9 cellular contexts compared by ENCODE assay signal in the genomic region with DNA sequence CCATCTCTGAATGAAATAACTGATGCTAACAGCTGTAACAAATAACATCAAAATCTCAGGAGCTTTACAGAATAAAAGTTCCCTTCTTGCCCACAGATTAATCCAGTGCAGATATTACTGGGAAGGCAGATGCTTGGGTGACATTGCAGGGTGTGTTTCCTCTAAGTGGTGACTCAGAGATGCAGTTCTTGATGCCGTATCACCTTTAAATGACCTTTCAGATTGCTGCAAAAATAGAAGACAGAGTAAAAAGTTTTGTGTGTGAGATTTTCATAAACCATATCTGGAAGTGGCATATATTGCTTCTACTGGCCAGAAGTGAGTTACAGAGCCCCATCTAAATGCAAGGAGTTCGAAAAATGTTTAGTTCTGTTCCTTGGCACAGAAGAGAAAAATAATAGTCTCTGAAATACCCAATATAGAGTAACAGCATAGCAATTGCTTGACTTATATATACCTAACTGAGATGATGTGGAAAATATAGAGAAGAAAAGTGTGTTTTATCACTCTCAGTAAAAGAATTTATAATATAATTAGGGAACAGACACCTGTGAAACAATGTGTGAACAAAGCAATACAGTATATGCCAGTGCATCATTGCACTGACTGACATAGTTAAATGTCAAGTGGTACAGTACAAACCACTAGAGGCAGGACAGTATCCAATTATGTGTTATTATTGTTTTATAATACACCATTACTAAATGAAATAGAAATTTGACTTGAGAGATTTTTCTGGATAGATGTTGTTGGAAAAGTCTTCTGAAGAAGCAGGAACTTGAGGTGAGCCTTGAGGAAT.
A peak's percentile ranks its signal among the peaks of the same experiment; 100 is the strongest.
DNase-seq lines count a peak whose midpoint lies in the region; ATAC-seq, FAIRE-seq and TF ChIP-seq lines count a peak whose summit lies in the region.
"Had no signal": no experiment of that assay in that cellular context is flagged by ENCODE, and none has a peak within 500 bp of the region (broad histone marks: within the 10 kb centered on the region; RNA-seq: fewer than 3 reads in every experiment).

No MANE protein-coding gene starts in this region.

- POLR2A ChIA-PET in activated CD4-positive, alpha-beta memory T cell treated with anti-CD3 and anti-CD28 coated beads for 36 hours (lab: Charles Lee): interaction anchor here (0.6 kb wide), 1 partner anchor 339 kb away, joined by 3 read pairs; no protein-coding TSS in a partner anchor
- POLR2A ChIA-PET in Caco-2 (lab: Charles Lee): no interaction called here

- H3K4me3 ChIP-seq in Caco-2 (ENCODE audit: low read depth, low read length): no peak overlapping the region
- H3K4me3 ChIP-seq in WERI-Rb-1 (ENCODE audit: low read depth, low read length): no peak overlapping the region
- no peak overlapping the region for H3K4me3 ChIP-seq in kidney (ENCODE audit: low read length in 2 of 2)
- H3K4me3 ChIP-seq in sigmoid colon: no peak overlapping the region
- H3K4me3 ChIP-seq: right atrium auricular region had no signal

- no peak overlapping the region for H3K27ac ChIP-seq in WERI-Rb-1
- H3K27ac ChIP-seq in kidney (ENCODE audit: low read depth in 2 of 2, low read length in 2 of 2): no peak overlapping the region
- H3K27ac ChIP-seq in sigmoid colon: no peak overlapping the region
- H3K27ac ChIP-seq: right atrium auricular region had no signal

- no peaks in the 10 kb centered on the region for H3K4me1 ChIP-seq in Caco-2
- H3K4me1 ChIP-seq in kidney (ENCODE audit: control insufficient read depth in 1 of 2, insufficient read depth in 1 of 2, low read depth in 1 of 2, low read length in 2 of 2): peaks cover 5% of the 10 kb centered on the region in 2 donors
- H3K4me1 ChIP-seq in sigmoid colon: peaks cover 0 to 5% (median 0%) of the 10 kb centered on the region in 4 donors
- H3K4me1 ChIP-seq: right atrium auricular region had no signal

- no TSS peak for BruUV-seq in Caco-2 (replicated peaks; lab: Mats Ljungman, UMichigan)

- peaks cover 2% of the 10 kb centered on the region for H3K9me3 Mint-ChIP-seq in activated CD4-positive, alpha-beta memory T cell treated with anti-CD3 and anti-CD28 coated beads for 36 hours
- H3K9me3 Mint-ChIP-seq in Caco-2 (ENCODE audit: unreplicated experiment): no peaks in the 10 kb centered on the region

- H3K36me3 ChIP-seq in Caco-2 (ENCODE audit: control insufficient read depth, insufficient read depth, low read length): no peaks in the 10 kb centered on the region
- no peaks in the 10 kb centered on the region for H3K36me3 ChIP-seq in WERI-Rb-1
- no peaks in the 10 kb centered on the region for H3K36me3 ChIP-seq in kidney (ENCODE audit: control insufficient read depth in 1 of 2, insufficient read depth in 2 of 2, low read length in 2 of 2)
- no peaks in the 10 kb centered on the region for H3K36me3 ChIP-seq in sigmoid colon
- H3K36me3 ChIP-seq: right atrium auricular region had no signal

- H3K4me1 Mint-ChIP-seq in activated CD4-positive, alpha-beta memory T cell treated with anti-CD3 and anti-CD28 coated beads for 36 hours (ENCODE audit: low read depth): peaks cover 50% of the 10 kb centered on the region
- no peaks in the 10 kb centered on the region for H3K4me1 Mint-ChIP-seq in Caco-2 (ENCODE audit: low read depth, unreplicated experiment)

- H3K36me3 Mint-ChIP-seq in activated CD4-positive, alpha-beta memory T cell treated with anti-CD3 and anti-CD28 coated beads for 36 hours: no peaks in the 10 kb centered on the region
- H3K36me3 Mint-ChIP-seq in Caco-2 (ENCODE audit: insufficient read depth, unreplicated experiment): no peaks in the 10 kb centered on the region

- H3K27ac Mint-ChIP-seq in activated CD4-positive, alpha-beta memory T cell treated with anti-CD3 and anti-CD28 coated beads for 36 hours: peak overlapping the region; percentile 53
- H3K27ac Mint-ChIP-seq in Caco-2 (ENCODE audit: unreplicated experiment): no peak overlapping the region

- FAIRE-seq in kidney (lab: Jason Lieb, UNC): no peak

- no peak overlapping the region for H3K4me3 Mint-ChIP-seq in activated CD4-positive, alpha-beta memory T cell treated with anti-CD3 and anti-CD28 coated beads for 36 hours
- no peak overlapping the region for H3K4me3 Mint-ChIP-seq in Caco-2 (ENCODE audit: unreplicated experiment)

- H3K9ac ChIP-seq in kidney (ENCODE audit: low read length in 2 of 2): no peak overlapping the region

- H3K27me3 ChIP-seq in Caco-2 (replicated peaks; ENCODE audit: control insufficient read depth, insufficient read depth, low read length): no peaks in the 10 kb centered on the region
- H3K27me3 ChIP-seq in WERI-Rb-1 (ENCODE audit: insufficient read depth, low read depth, severe bottlenecking): no peaks in the 10 kb centered on the region
- H3K27me3 ChIP-seq in sigmoid colon: no peaks in the 10 kb centered on the region
- H3K27me3 ChIP-seq: right atrium auricular region had no signal

- no peaks in the 10 kb centered on the region for H3K27me3 Mint-ChIP-seq in activated CD4-positive, alpha-beta memory T cell treated with anti-CD3 and anti-CD28 coated beads for 36 hours
- no peaks in the 10 kb centered on the region for H3K27me3 Mint-ChIP-seq in Caco-2 (ENCODE audit: insufficient read depth, unreplicated experiment)

- no peak for TF ChIP-seq POLR2A in sigmoid colon (IDR thresholded peaks at IDR 0.05)

- intact Hi-C loops in activated CD4-positive, alpha-beta memory T cell treated with anti-CD3 and anti-CD28 coated beads for 36 hours (cut with micrococcal nuclease): loop anchor here (5.0 to 10.0 kb wide), 2 partner anchors 52 to 935 kb away; partner anchors contain the start of gene ALCAM
- intact Hi-C loops in Caco-2 (cut with micrococcal nuclease; ENCODE audit: unreplicated experiment) (no loop called here), kidney (cut with DNase I) (no loop called here), sigmoid colon (cut with DNase I) (no loop called here)

- 46 to 57% methylated on average over 2 of the region's 2 CpGs for WGBS in sigmoid colon, 2 donors

- DNase-seq in AG08396 (ENCODE audit: low spot score) (peak; percentile 4), Caco-2 (no peak), WERI-Rb-1 (no peak), kidney (no peak), sigmoid colon (no peak)
- DNase-seq in activated CD4-positive, alpha-beta memory T cell treated with anti-CD3 and anti-CD28 coated beads for 36 hours: peak; percentile 30

- H3K9me3 ChIP-seq in Caco-2 (no peaks in the 10 kb centered on the region), WERI-Rb-1 (ENCODE audit: severe bottlenecking) (no peaks in the 10 kb centered on the region), kidney (ENCODE audit: control insufficient read depth in 1 of 2, low read length in 2 of 2) (no peaks in the 10 kb centered on the region), sigmoid colon (no peaks in the 10 kb centered on the region)
- H3K9me3 ChIP-seq: right atrium auricular region had no signal

- TF ChIP-seq CTCF in Caco-2 (IDR thresholded peaks at IDR 0.05; ENCODE audit: insufficient read depth in 1 of 2, low read depth in 1 of 2, low read length in 1 of 2, severe bottlenecking in 1 of 2, unreplicated experiment in 1 of 2): no peak
- no peak for TF ChIP-seq CTCF in WERI-Rb-1 (IDR thresholded peaks at IDR 0.05; ENCODE audit: low read depth, low read length)
- no peak for TF ChIP-seq CTCF in kidney (IDR thresholded peaks at IDR 0.05; ENCODE audit: borderline replicate concordance, extremely low read depth, insufficient read depth)
- TF ChIP-seq CTCF in sigmoid colon (IDR thresholded peaks at IDR 0.05): no peak

- no peak for TF ChIP-seq EP300 in sigmoid colon (IDR thresholded peaks at IDR 0.05)

- ATAC-seq in GM18868 (IDR thresholded peaks at IDR 0.05; ENCODE audit: unreplicated experiment): peak; percentile 68
- peak; percentile 54 for ATAC-seq in HG02973 (IDR thresholded peaks at IDR 0.05; ENCODE audit: unreplicated experiment)

- CTCF ChIA-PET in activated CD4-positive, alpha-beta memory T cell treated with anti-CD3 and anti-CD28 coated beads for 36 hours (lab: Charles Lee): interaction anchor here (0.6 kb wide), 1 partner anchor 34 kb away, joined by 3 read pairs; no protein-coding TSS in a partner anchor
- CTCF ChIA-PET in Caco-2 (lab: Charles Lee): no interaction called here

Comparison
In these comparisons a context has a peak if more than half of its experiments do, and no peak if none do; other contexts are left out.
1. DNase-seq: peak in AG08396 (single experiment) and activated CD4-positive, alpha-beta memory T cell treated with anti-CD3 and anti-CD28 coated beads for 36 hours (single experiment); none in Caco-2 (0 of 2), WERI-Rb-1 (single experiment), kidney (single experiment) and sigmoid colon (single experiment).